Comparison of ENCODE assay signal across 12 cellular contexts in the genomic region with DNA sequence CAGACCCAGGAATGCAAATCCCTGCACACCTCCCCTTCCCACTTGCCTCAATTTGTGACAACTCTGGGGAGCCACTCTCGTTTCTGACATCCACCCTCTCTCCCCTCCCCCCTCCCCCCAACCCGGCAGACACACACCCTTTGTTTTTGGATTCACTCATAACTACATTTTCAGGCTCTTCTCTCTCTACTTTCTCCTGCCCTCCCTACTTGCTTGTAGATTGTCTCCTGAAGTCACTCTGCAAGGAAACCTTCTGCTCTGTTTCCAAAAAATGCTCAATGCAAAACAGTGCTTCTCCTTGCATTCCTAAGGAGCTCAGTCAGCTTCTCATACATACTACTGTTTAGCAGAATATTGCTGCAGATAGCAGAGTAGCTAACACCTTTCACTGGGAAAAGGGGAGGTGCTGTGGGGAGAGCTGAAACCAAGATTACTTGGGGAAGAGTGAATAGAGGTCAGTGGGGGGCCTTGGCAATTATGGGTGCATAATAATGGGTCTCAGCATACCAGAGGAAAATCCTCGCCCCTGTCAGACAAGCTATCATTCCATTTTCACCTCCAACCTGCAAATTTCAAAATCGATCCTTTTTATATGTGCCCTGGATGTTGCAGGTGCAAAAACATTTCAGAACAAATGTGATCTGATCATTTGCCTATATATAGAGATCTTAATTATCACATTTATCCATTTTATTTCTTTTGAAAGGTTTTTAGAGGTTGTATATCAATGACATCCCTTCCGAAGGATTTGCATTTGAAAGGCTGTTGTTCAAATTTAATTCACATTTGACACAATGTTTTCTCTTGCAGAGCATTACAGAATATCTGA.
"Had no signal": no experiment of that assay in that cellular context is flagged by ENCODE, and none has a peak within 500 bp of the region (broad histone marks: within the 10 kb centered on the region; RNA-seq: fewer than 3 reads in every experiment).

No MANE protein-coding gene starts in this region.

- H3K4me1 ChIP-seq: testis had no signal

- H3K27me3 ChIP-seq: testis had no signal

- DNase-seq: activated CD4-positive, alpha-beta T cell treated with anti-CD3 and anti-CD28 coated beads, Interleukin-2, amount 50 U/mL, for 48 hours; activated CD4-positive, CD25-positive, alpha-beta regulatory T cell treated with anti-CD3 and anti-CD28 coated beads, Interleukin-2, amount 50 U/mL, for 72 hours; activated naive CD8-positive, alpha-beta T cell treated with anti-CD3 and anti-CD28 coated beads, Interleukin-2, amount 10 ng/mL, durations not matched to agents 7 days and 5 days; activated T-cell treated with anti-CD3 and anti-CD28 coated beads, Interleukin-2, amount 50 U/mL, for 48 hours; aorta; effector CD4-positive, alpha-beta T cell; posterior cingulate gyrus; stimulated activated CD4-positive, alpha-beta T cell treated with anti-CD3 and anti-CD28 coated beads, Interleukin-15, amount 100 ng/mL, for 24 hours; stimulated activated CD4-positive, alpha-beta T cell treated with anti-CD3 and anti-CD28 coated beads, Interleukin-4, amount 100 ng/mL, for 4 hours; stimulated activated naive CD8-positive, alpha-beta T cell treated with anti-CD3 and anti-CD28 coated beads, Interleukin-15, amount 100 ng/mL, for 72 hours; testis had no signal

- H3K27ac ChIP-seq: testis had no signal

- H3K27ac Mint-ChIP-seq: activated naive CD8-positive, alpha-beta T cell treated with anti-CD3 and anti-CD28 coated beads, Interleukin-2, amount 10 ng/mL, durations not matched to agents 7 days and 5 days; stimulated activated naive CD8-positive, alpha-beta T cell treated with anti-CD3 and anti-CD28 coated beads, Interleukin-15, amount 100 ng/mL, for 72 hours had no signal

- H3K4me1 Mint-ChIP-seq: activated naive CD8-positive, alpha-beta T cell treated with anti-CD3 and anti-CD28 coated beads, Interleukin-2, amount 10 ng/mL, durations not matched to agents 7 days and 5 days; stimulated activated naive CD8-positive, alpha-beta T cell treated with anti-CD3 and anti-CD28 coated beads, Interleukin-15, amount 100 ng/mL, for 72 hours had no signal

- H3K9me3 ChIP-seq: testis had no signal

- H3K27me3 Mint-ChIP-seq: activated naive CD8-positive, alpha-beta T cell treated with anti-CD3 and anti-CD28 coated beads, Interleukin-2, amount 10 ng/mL, durations not matched to agents 7 days and 5 days; stimulated activated naive CD8-positive, alpha-beta T cell treated with anti-CD3 and anti-CD28 coated beads, Interleukin-15, amount 100 ng/mL, for 72 hours had no signal

- FAIRE-seq: frontal cortex had no signal

- H3K4me3 Mint-ChIP-seq: activated naive CD8-positive, alpha-beta T cell treated with anti-CD3 and anti-CD28 coated beads, Interleukin-2, amount 10 ng/mL, durations not matched to agents 7 days and 5 days; stimulated activated naive CD8-positive, alpha-beta T cell treated with anti-CD3 and anti-CD28 coated beads, Interleukin-15, amount 100 ng/mL, for 72 hours had no signal

- ATAC-seq: stimulated activated naive CD8-positive, alpha-beta T cell treated with anti-CD3 and anti-CD28 coated beads, Interleukin-15, amount 100 ng/mL, for 72 hours had no signal

- H3K36me3 Mint-ChIP-seq: activated naive CD8-positive, alpha-beta T cell treated with anti-CD3 and anti-CD28 coated beads, Interleukin-2, amount 10 ng/mL, durations not matched to agents 7 days and 5 days had no signal

- H3K4me3 ChIP-seq: testis had no signal
